1 cellular context compared by ENCODE assay signal in the genomic region with DNA sequence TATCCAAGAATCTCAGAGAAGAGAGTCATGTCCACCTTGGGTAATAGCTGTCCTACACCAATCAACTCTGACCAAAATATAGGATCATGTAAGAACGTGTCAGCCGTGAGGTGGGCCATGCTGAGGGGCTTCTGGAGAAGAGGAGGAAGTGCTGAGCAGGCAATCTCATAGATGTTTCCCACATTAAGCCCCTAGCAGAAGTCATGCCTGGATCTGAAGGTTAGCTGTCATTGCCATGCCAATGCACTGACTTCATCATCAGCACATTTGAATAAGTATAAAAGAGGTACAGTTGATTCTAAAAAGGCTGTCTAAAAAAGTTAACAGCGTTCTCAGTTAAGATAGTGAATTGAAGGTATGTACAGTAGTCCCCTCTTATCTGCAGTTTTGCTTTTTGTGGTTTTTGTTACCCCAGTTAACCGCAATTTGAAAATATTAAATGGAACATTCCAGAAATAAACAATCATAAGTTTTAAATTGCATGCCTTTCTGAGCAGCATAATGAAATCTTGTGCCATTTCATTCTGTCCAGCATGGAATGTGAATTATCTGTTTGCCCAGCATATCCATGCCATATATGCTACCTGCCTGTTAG.
A peak's percentile ranks its signal among the peaks of the same experiment; 100 is the strongest.
TF ChIP-seq lines count a peak whose summit lies in the region.

No MANE protein-coding gene starts in this region.

TF ChIP-seq in IMR-90, 13 proteins besides CTCF, POLR2A, EP300 and RAD21:
- peak; percentile 41 for TF ChIP-seq MAFK (IDR thresholded peaks at IDR 0.05; ENCODE audit: low read depth, low read length)
- TF ChIP-seq RFX5 (IDR thresholded peaks at IDR 0.05; ENCODE audit: low read depth, low read length) = no peak
- TF ChIP-seq CEBPB (IDR thresholded peaks at IDR 0.05; ENCODE audit: low read depth, low read length) = no peak
